8 cellular contexts compared by ENCODE assay signal in the genomic region with DNA sequence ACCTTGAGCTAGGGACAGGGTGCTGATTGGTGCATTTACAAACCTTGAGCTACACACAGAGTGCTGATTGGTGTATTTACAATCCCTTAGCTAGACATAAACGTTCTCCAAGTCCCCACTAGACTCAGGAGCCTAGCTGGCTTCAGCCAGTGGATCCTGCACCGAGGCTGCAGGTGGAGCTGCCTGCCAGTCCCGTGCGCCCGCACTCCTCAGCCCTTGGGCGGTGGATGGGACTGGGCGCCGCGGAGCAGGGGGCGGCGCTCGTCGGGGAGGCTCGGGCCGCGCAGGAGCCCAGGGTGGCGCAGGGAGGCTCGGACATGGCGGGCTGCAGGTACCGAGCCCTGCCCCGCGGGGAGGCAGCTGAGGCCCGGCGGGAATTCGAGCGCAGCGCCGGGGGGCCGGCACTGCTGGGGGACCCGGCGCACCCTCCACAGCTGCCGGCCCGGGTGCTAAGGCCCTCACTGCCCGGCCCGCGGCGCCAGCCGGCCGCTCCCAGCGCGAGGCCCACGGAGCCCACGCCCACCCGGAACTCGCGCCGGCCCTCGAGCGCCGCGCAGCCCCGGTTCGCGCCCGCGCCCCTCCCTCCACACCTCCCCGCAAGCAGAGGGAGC.
DNase-seq lines count a peak whose midpoint lies in the region; ATAC-seq, FAIRE-seq and TF ChIP-seq lines count a peak whose summit lies in the region.
"Not testable (repeated sequence)": the region's sequence is repeated elsewhere in the genome, so short reads cannot be mapped to it uniquely, and the experiment has no call there.

No MANE protein-coding gene starts in this region.

- peak; percentile 54 for ATAC-seq in activated CD8-positive, alpha-beta T cell treated with anti-CD3 and anti-CD28 coated beads, Interleukin-2, amount 10 ng/mL, durations not matched to agents 7 days and 5 days
- ATAC-seq in GM12878: not testable (repeated sequence)
- peak; percentile 57 to 63 for ATAC-seq in left cardiac atrium

- peak overlapping the region; percentile 34 for H3K4me3 Mint-ChIP-seq in activated CD8-positive, alpha-beta T cell treated with anti-CD3 and anti-CD28 coated beads, Interleukin-2, amount 10 ng/mL, durations not matched to agents 7 days and 5 days

- H3K27me3 ChIP-seq in GM06990 (replicated peaks; ENCODE audit: control insufficient read depth, insufficient read depth, low read length); GM12878 (replicated peaks in 1 of 2; ENCODE audit: control insufficient read depth in 2 of 2, insufficient read depth in 2 of 2, low read length in 1 of 2): not testable (repeated sequence)
- H3K27me3 ChIP-seq in mononuclear cell (ENCODE audit: insufficient read depth, low read length): peaks cover 26% of the 10 kb centered on the region

- POLR2A ChIA-PET in activated CD8-positive, alpha-beta T cell treated with anti-CD3 and anti-CD28 coated beads, Interleukin-2, amount 10 ng/mL, durations not matched to agents 7 days and 5 days (lab: Charles Lee); GM12878 (lab: Charles Lee): not testable (repeated sequence)

- not testable (repeated sequence) for H2AFZ ChIP-seq in GM12878 (ENCODE audit: control insufficient read depth, low read depth, low read length)

- intact Hi-C loops in GM12878 (cut with micrococcal nuclease; ENCODE audit: unreplicated experiment); left cardiac atrium (cut with DNase I): not testable (repeated sequence)

- H3K36me3 Mint-ChIP-seq in activated CD8-positive, alpha-beta T cell treated with anti-CD3 and anti-CD28 coated beads, Interleukin-2, amount 10 ng/mL, durations not matched to agents 7 days and 5 days (ENCODE audit: low read depth): not testable (repeated sequence)

- not testable (repeated sequence) for TF ChIP-seq EP300 in GM12878 (IDR thresholded peaks at IDR 0.05; ENCODE audit: borderline replicate concordance in 1 of 2, control insufficient read depth in 1 of 2, low read depth in 2 of 2, low read length in 2 of 2)

- not testable (repeated sequence) for H3K27ac ChIP-seq in GM12878 (ENCODE audit: control insufficient read depth, insufficient read depth)

- H3K4me2 ChIP-seq in GM12878 (ENCODE audit: control insufficient read depth, insufficient read depth): not testable (repeated sequence)

- H4K20me1 ChIP-seq in GM12878 (ENCODE audit: control insufficient read depth, insufficient read depth): not testable (repeated sequence)

- H3K9me3 ChIP-seq in GM12878 (replicated peaks; ENCODE audit: control insufficient read depth, insufficient read depth, low read length); mononuclear cell (ENCODE audit: low read depth, low read length): not testable (repeated sequence)

- peak overlapping the region; percentile 12; the same call in 1 of the 2 replicates for H3K4me3 ChIP-seq in GM06990 (replicated peaks; ENCODE audit: low read depth, low read length)
- not testable (repeated sequence) for H3K4me3 ChIP-seq in GM12878
- peak overlapping the region; percentile 16 for H3K4me3 ChIP-seq in mononuclear cell (ENCODE audit: low read length)

- TF ChIP-seq CTCF in GM06990 (IDR thresholded peaks at IDR 0.05; ENCODE audit: insufficient read depth, low read length, poor library complexity, severe bottlenecking); GM12878 (IDR thresholded peaks at IDR 0.05 in 2 of 3, conservative IDR thresholded peaks at IDR 0.05 in 1 of 3; ENCODE audit: control insufficient read depth in 2 of 3, extremely low read depth in 1 of 3, insufficient read depth in 1 of 3, low read depth in 3 of 3, low read length in 3 of 3): not testable (repeated sequence)

- FAIRE-seq in GM12878 (lab: Jason Lieb, UNC): not testable (repeated sequence)

- CTCF ChIA-PET in activated CD8-positive, alpha-beta T cell treated with anti-CD3 and anti-CD28 coated beads, Interleukin-2, amount 10 ng/mL, durations not matched to agents 7 days and 5 days (lab: Charles Lee): interaction anchor here (1.2 kb wide), 1 partner anchor 54 kb away, joined by 4 read pairs; no protein-coding TSS in a partner anchor
- CTCF ChIA-PET in GM12878 (lab: Yijun Ruan, JAX): interaction anchor here (0.6 to 1.3 kb wide), 2 partner anchors 56 to 277 kb away, joined by 3 read pairs; no protein-coding TSS in a partner anchor

- RAD21 ChIA-PET in GM12878 (lab: Charles Lee; ENCODE audit: unreplicated experiment): not testable (repeated sequence)

- H3K27me3 Mint-ChIP-seq in activated CD8-positive, alpha-beta T cell treated with anti-CD3 and anti-CD28 coated beads, Interleukin-2, amount 10 ng/mL, durations not matched to agents 7 days and 5 days (ENCODE audit: low read depth): peaks cover 27% of the 10 kb centered on the region

- 15% methylated on average over 51 of the region's 57 CpGs for WGBS in GM12878 (ENCODE audit: insufficient coverage, insufficient replicate concordance, low lambda C conversion rate, missing lambda C conversion rate)

- not testable (repeated sequence) for H3K36me3 ChIP-seq in GM06990 (ENCODE audit: control insufficient read depth, insufficient read depth, low read length); GM12878 (ENCODE audit: control insufficient read depth in 2 of 2, insufficient read depth in 2 of 2, low read length in 1 of 2)

- H3K9me3 Mint-ChIP-seq in activated CD8-positive, alpha-beta T cell treated with anti-CD3 and anti-CD28 coated beads, Interleukin-2, amount 10 ng/mL, durations not matched to agents 7 days and 5 days (ENCODE audit: insufficient read depth): not testable (repeated sequence)

- H3K4me1 ChIP-seq in GM12878 (ENCODE audit: control insufficient read depth, insufficient read depth, low read length): not testable (repeated sequence)
- peaks cover 21% of the 10 kb centered on the region for H3K4me1 ChIP-seq in mononuclear cell (ENCODE audit: insufficient read depth, low read length)

- not testable (repeated sequence) for H3K79me2 ChIP-seq in GM12878 (ENCODE audit: control insufficient read depth, insufficient read depth, low read length)

- not testable (repeated sequence) for TF ChIP-seq POLR2A in GM12878 (IDR thresholded peaks at IDR 0.05; ENCODE audit: low read depth, low read length)

- DNase-seq in GM06990 (ENCODE audit: extremely low read depth, insufficient read length); GM12878 (ENCODE audit: low read depth, low spot score); left cardiac atrium: not testable (repeated sequence)
- DNase-seq in NCI-H69 (lab: John Stamatoyannopoulos, UW) (peak; percentile 17), ureter (ENCODE audit: low spot score) (peak; percentile 36)
- peak; percentile 44 for DNase-seq in activated CD8-positive, alpha-beta T cell treated with anti-CD3 and anti-CD28 coated beads, Interleukin-2, amount 10 ng/mL, durations not matched to agents 7 days and 5 days
- DNase-seq in stimulated activated CD4-positive, alpha-beta T cell treated with anti-CD3 and anti-CD28 coated beads, Interleukin-15, amount 100 ng/mL, for 24 hours: peak; percentile 36

- in situ Hi-C loops in GM12878 (cut with MboI): not testable (repeated sequence)

- SMC1A ChIA-PET in GM12878 (lab: Charles Lee; ENCODE audit: uncharacterized antibody, unreplicated experiment): not testable (repeated sequence)

- BruUV-seq in GM12878 (replicated peaks; lab: Mats Ljungman, UMichigan): not testable (repeated sequence)

- not testable (repeated sequence) for H3K9ac ChIP-seq in GM12878 (ENCODE audit: control insufficient read depth, insufficient read depth, low read length)

- H3K27ac Mint-ChIP-seq in activated CD8-positive, alpha-beta T cell treated with anti-CD3 and anti-CD28 coated beads, Interleukin-2, amount 10 ng/mL, durations not matched to agents 7 days and 5 days: not testable (repeated sequence)

- not testable (repeated sequence) for TF ChIP-seq RAD21 in GM12878 (IDR thresholded peaks at IDR 0.05; ENCODE audit: insufficient read depth, low read depth, low read length)

- H3K4me1 Mint-ChIP-seq in activated CD8-positive, alpha-beta T cell treated with anti-CD3 and anti-CD28 coated beads, Interleukin-2, amount 10 ng/mL, durations not matched to agents 7 days and 5 days (ENCODE audit: low read depth): peaks cover 33% of the 10 kb centered on the region

TF ChIP-seq in GM12878, 131 proteins besides CTCF, POLR2A, EP300 and RAD21:
- TF ChIP-seq SUZ12 (IDR thresholded peaks at IDR 0.05; ENCODE audit: unreplicated experiment): peak; percentile 67
